Comparison of ENCODE assay signal across 1 cellular context in the genomic region with DNA sequence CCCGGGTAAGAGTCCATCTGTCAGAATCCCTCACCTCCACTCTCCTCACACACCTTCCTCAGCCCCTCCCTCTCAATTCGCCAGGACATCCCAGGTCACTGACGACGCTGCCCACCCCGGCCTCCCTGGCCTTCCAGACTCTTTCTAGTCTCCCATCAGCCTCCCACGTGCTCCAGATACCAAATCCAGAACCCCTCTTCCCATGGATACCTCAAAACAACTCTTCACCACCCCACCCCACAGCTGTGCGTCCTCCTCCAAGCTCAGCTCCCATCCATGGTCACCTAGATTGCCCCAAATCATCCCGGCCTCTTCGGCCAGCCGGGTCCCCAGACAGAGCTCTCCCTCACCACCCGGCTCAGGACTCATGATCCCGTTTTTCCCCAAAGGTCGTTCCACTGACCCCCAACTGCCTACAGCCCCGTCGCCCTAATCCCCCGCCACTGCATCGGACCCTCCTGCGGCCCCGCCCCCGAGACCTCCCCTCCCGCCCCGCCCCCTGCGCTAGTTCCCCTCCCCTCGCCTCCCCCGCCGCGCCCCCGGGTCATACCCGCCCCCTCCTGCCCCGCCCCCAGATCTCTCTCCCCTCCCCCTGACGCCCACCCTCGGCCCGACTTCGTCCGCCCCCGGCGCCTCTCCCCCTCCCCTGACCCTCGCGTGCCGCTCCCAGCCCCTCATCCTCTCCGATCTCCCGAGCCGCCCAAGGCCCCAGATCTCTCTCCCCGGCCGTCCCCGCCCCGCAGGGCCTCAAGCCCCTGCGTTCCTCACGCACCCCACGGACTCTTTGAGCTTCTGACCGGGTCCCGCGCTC.
TF ChIP-seq lines count a peak whose summit lies in the region.

No MANE protein-coding gene starts in this region.

TF ChIP-seq in H1, 55 proteins besides CTCF, POLR2A, EP300 and RAD21:
- no peak for TF ChIP-seq BACH1 (IDR thresholded peaks at IDR 0.05; ENCODE audit: low read length)
- no peak for TF ChIP-seq CTBP2 (IDR thresholded peaks at IDR 0.05; ENCODE audit: borderline replicate concordance, insufficient read depth, insufficient read length, low read length)
- TF ChIP-seq CHD7 (IDR thresholded peaks at IDR 0.05; ENCODE audit: insufficient replicate concordance, low read length), result no peak
- TF ChIP-seq SUZ12 (IDR thresholded peaks at IDR 0.05; ENCODE audit: low read length), result no peak
- TF ChIP-seq SP1 (IDR thresholded peaks at IDR 0.05; ENCODE audit: low read depth, low read length), result no peak
- TF ChIP-seq SP4 (IDR thresholded peaks at IDR 0.05; ENCODE audit: low read length), result no peak
- TF ChIP-seq, protein P1, sequence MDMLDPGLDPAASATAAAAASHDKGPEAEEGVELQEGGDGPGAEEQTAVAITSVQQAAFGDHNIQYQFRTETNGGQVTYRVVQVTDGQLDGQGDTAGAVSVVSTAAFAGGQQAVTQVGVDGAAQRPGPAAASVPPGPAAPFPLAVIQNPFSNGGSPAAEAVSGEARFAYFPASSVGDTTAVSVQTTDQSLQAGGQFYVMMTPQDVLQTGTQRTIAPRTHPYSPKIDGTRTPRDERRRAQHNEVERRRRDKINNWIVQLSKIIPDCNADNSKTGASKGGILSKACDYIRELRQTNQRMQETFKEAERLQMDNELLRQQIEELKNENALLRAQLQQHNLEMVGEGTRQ (IDR thresholded peaks at IDR 0.05; ENCODE audit: low read length), result no peak
- peak; percentile 62; the same call in 1 of the 2 replicates for TF ChIP-seq PHF8 (conservative IDR thresholded peaks at IDR 0.05; ENCODE audit: low read depth, low read length)
- TF ChIP-seq E2F6 (IDR thresholded peaks at IDR 0.05), result no peak
- no peak for TF ChIP-seq SRF (IDR thresholded peaks at IDR 0.05; ENCODE audit: low read depth, low read length)
- TF ChIP-seq CREB1 (IDR thresholded peaks at IDR 0.05), result no peak
- TF ChIP-seq JUN (IDR thresholded peaks at IDR 0.05; ENCODE audit: low read depth, low read length), result no peak
- TF ChIP-seq JUND (IDR thresholded peaks at IDR 0.05; ENCODE audit: low read length), result no peak
- no peak for TF ChIP-seq RNF2 (IDR thresholded peaks at IDR 0.05; ENCODE audit: borderline replicate concordance, low read depth, low read length, missing control alignments, poor library complexity, severe bottlenecking)
- 0 out of 4 replicates have a peak, but pooled peaks of 1 of the 2 experiments have one; percentile 58 for TF ChIP-seq SIN3A (conservative IDR thresholded peaks at IDR 0.05 in 1 of 2, IDR thresholded peaks at IDR 0.05 in 1 of 2; ENCODE audit: low read depth in 1 of 2, low read length in 2 of 2)
- no peak for TF ChIP-seq GTF2F1 (IDR thresholded peaks at IDR 0.05; ENCODE audit: borderline replicate concordance, low read depth, low read length)
- TF ChIP-seq TAF1 (IDR thresholded peaks at IDR 0.05; ENCODE audit: low read depth, low read length), result no peak
- no peak for TF ChIP-seq TCF12 (IDR thresholded peaks at IDR 0.05; ENCODE audit: low read depth, low read length)
- peak; percentile 72 for TF ChIP-seq SAP30 (IDR thresholded peaks at IDR 0.05; ENCODE audit: insufficient read depth, insufficient replicate concordance, low read length)
- TF ChIP-seq ZNF274 (IDR thresholded peaks at IDR 0.05; ENCODE audit: borderline replicate concordance, extremely low read depth, low read length), result no peak
- TF ChIP-seq TAF7 (optimal IDR thresholded peaks at IDR 0.05; ENCODE audit: borderline replicate concordance, low read depth, low read length), result no peak
- no peak for TF ChIP-seq CBX5 (IDR thresholded peaks at IDR 0.05; ENCODE audit: low read depth, low read length)
